ENCODE assay signal across 11 cellular contexts in the genomic region with DNA sequence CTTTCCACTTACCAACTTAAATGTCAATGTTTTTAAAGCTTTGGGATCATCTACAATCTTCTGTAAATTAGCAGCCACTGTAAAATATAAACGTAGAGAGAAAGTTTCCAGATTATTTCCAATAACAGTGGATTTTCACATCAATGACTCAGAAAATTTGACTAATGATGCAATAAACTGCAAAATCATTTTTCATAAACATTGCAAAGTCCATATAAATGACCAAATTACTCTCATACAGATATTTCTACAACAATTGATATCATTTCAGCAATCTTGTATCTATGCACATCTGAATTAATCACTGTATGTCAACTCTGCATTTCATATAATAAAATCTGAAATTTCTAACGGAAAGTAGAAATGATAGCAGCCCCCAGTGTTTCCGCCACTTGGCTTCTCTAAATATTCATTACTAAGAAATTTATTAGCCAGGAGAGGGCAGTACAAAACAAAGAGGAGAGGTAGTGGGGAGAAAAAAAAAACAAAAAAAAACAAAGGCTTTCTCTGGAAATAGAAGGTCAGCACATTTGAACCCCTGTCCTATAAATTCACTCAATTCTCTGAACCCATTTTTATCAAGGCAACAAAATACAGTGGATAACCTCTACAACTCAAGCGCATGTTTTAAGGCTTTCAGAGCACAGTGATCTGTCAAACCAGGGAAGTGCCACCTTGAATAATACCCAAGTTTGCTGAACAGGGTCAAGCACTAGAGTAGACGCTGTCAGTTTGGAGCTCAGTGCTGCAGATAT.
A peak's percentile ranks its signal among the peaks of the same experiment; 100 is the strongest.
DNase-seq lines count a peak whose midpoint lies in the region; ATAC-seq, FAIRE-seq and TF ChIP-seq lines count a peak whose summit lies in the region.
"Had no signal": no experiment of that assay in that cellular context is flagged by ENCODE, and none has a peak within 500 bp of the region (broad histone marks: within the 10 kb centered on the region; RNA-seq: fewer than 3 reads in every experiment).

No MANE protein-coding gene starts in this region.

- SMC1A ChIA-PET in GM12878 (lab: Charles Lee; ENCODE audit: uncharacterized antibody, unreplicated experiment): interaction anchor here (0.7 to 3.1 kb wide), 2 partner anchors 154 to 375 kb away, joined by 3 to 20 read pairs; no protein-coding TSS in a partner anchor

- 70% methylated on average over 5 of the region's 5 CpGs for WGBS in GM12878 (ENCODE audit: insufficient coverage, insufficient replicate concordance, low lambda C conversion rate, missing lambda C conversion rate)

- H3K4me1 ChIP-seq in GM12878 (ENCODE audit: control insufficient read depth, insufficient read depth, low read length): no peaks in the 10 kb centered on the region
- H3K4me1 ChIP-seq in lower lobe of right lung: no peaks in the 10 kb centered on the region
- H3K4me1 ChIP-seq: ascending aorta had no signal

- H3K27ac ChIP-seq in GM12878 (ENCODE audit: control insufficient read depth, insufficient read depth) (no peak overlapping the region), lower lobe of right lung (no peak overlapping the region)
- H3K27ac ChIP-seq: ascending aorta had no signal

- no peaks in the 10 kb centered on the region for H4K20me1 ChIP-seq in GM12878 (ENCODE audit: control insufficient read depth, insufficient read depth)

- H3K4me2 ChIP-seq in GM12878 (ENCODE audit: control insufficient read depth, insufficient read depth): no peak overlapping the region

- no peak overlapping the region for H3K4me3 ChIP-seq in GM12878
- H3K4me3 ChIP-seq in lower lobe of right lung: no peak overlapping the region
- H3K4me3 ChIP-seq: ascending aorta had no signal

- POLR2A ChIA-PET in GM12878 (lab: Charles Lee): no interaction called here
- POLR2A ChIA-PET in activated CD8-positive, alpha-beta T cell treated with anti-CD3 and anti-CD28 coated beads, Interleukin-2, amount 10 ng/mL, durations not matched to agents 7 days and 5 days (lab: Charles Lee): no interaction called here

- intact Hi-C loops in GM12878 (cut with micrococcal nuclease; ENCODE audit: unreplicated experiment): loop anchor here (1.0 kb wide), 1 partner anchor 153 kb away; no protein-coding TSS in a partner anchor
- intact Hi-C loops in lower lobe of right lung (cut with DNase I): no loop called here

- no peaks in the 10 kb centered on the region for H3K9me3 ChIP-seq in GM12878 (replicated peaks; ENCODE audit: control insufficient read depth, insufficient read depth, low read length)
- no peaks in the 10 kb centered on the region for H3K9me3 ChIP-seq in lower lobe of right lung
- H3K9me3 ChIP-seq: ascending aorta had no signal

- no peak for TF ChIP-seq POLR2A in GM12878 (IDR thresholded peaks at IDR 0.05; ENCODE audit: low read depth, low read length)

- H3K4me3 Mint-ChIP-seq in activated CD8-positive, alpha-beta T cell treated with anti-CD3 and anti-CD28 coated beads, Interleukin-2, amount 10 ng/mL, durations not matched to agents 7 days and 5 days: no peak overlapping the region
- H3K4me3 Mint-ChIP-seq: activated CD4-positive, alpha-beta T cell treated with anti-CD3 and anti-CD28 coated beads for 36 hours had no signal

- H3K27me3 Mint-ChIP-seq in activated CD8-positive, alpha-beta T cell treated with anti-CD3 and anti-CD28 coated beads, Interleukin-2, amount 10 ng/mL, durations not matched to agents 7 days and 5 days (ENCODE audit: low read depth): no peaks in the 10 kb centered on the region
- H3K27me3 Mint-ChIP-seq: activated CD4-positive, alpha-beta T cell treated with anti-CD3 and anti-CD28 coated beads for 36 hours had no signal

- FAIRE-seq in GM12878 (lab: Jason Lieb, UNC): no peak

- H3K4me1 Mint-ChIP-seq in activated CD8-positive, alpha-beta T cell treated with anti-CD3 and anti-CD28 coated beads, Interleukin-2, amount 10 ng/mL, durations not matched to agents 7 days and 5 days (ENCODE audit: low read depth): no peaks in the 10 kb centered on the region

- in situ Hi-C loops in Caki2 (cut with HindIII; ENCODE audit: low pct_unique_long_range_greater_than_20kb, low sequenced_read_pairs): no loop called here
- in situ Hi-C loops in GM12878 (cut with MboI): no loop called here

- 0 out of 3 replicates have a peak, but pooled peaks have one; percentile 30 for ATAC-seq in GM12878
- ATAC-seq in lower lobe of right lung: no peak
- no peak for ATAC-seq in activated CD8-positive, alpha-beta T cell treated with anti-CD3 and anti-CD28 coated beads, Interleukin-2, amount 10 ng/mL, durations not matched to agents 7 days and 5 days
- ATAC-seq: activated CD4-positive, alpha-beta T cell treated with anti-CD3 and anti-CD28 coated beads for 36 hours had no signal

- H3K27ac Mint-ChIP-seq in activated CD8-positive, alpha-beta T cell treated with anti-CD3 and anti-CD28 coated beads, Interleukin-2, amount 10 ng/mL, durations not matched to agents 7 days and 5 days: no peak overlapping the region
- H3K27ac Mint-ChIP-seq: activated CD4-positive, alpha-beta T cell treated with anti-CD3 and anti-CD28 coated beads for 36 hours had no signal

- RAD21 ChIA-PET in GM12878 (lab: Charles Lee; ENCODE audit: unreplicated experiment): no interaction called here

- TF ChIP-seq CTCF in GM12878 (IDR thresholded peaks at IDR 0.05 in 2 of 3, conservative IDR thresholded peaks at IDR 0.05 in 1 of 3; ENCODE audit: control insufficient read depth in 2 of 3, extremely low read depth in 1 of 3, insufficient read depth in 1 of 3, low read depth in 3 of 3, low read length in 3 of 3): peak in 1 of 3 experiments; percentile 34; a peak in 2 of 6 replicates
- peak; percentile 10 for TF ChIP-seq CTCF in lower lobe of right lung (IDR thresholded peaks at IDR 0.05)

- H3K9me3 Mint-ChIP-seq in activated CD8-positive, alpha-beta T cell treated with anti-CD3 and anti-CD28 coated beads, Interleukin-2, amount 10 ng/mL, durations not matched to agents 7 days and 5 days (ENCODE audit: insufficient read depth): no peaks in the 10 kb centered on the region

- H3K9ac ChIP-seq in GM12878 (ENCODE audit: control insufficient read depth, insufficient read depth, low read length): no peak overlapping the region

- no peak overlapping the region for H2AFZ ChIP-seq in GM12878 (ENCODE audit: control insufficient read depth, low read depth, low read length)

- DNase-seq in Caki2 (ENCODE audit: low read depth): peak; percentile 35
- DNase-seq in HT1080 (ENCODE audit: low read depth): peak; percentile 3
- no peak for DNase-seq in GM12878 (ENCODE audit: low read depth, low spot score)
- no peak for DNase-seq in lower lobe of right lung
- no peak for DNase-seq in retina
- no peak for DNase-seq in activated CD8-positive, alpha-beta T cell treated with anti-CD3 and anti-CD28 coated beads, Interleukin-2, amount 10 ng/mL, durations not matched to agents 7 days and 5 days
- no peak for DNase-seq in iPS-NIHi7 (ENCODE audit: extremely low spot score)
- no peak for DNase-seq in activated naive CD4-positive, alpha-beta T cell treated with Interleukin-2 at 50 U/mL for 16 hours
- DNase-seq: activated CD4-positive, alpha-beta T cell treated with anti-CD3 and anti-CD28 coated beads for 36 hours; NCI-H446 treated with DMSO at 0.1 percent for 48 hours had no signal

- no TSS peak for BruUV-seq in GM12878 (replicated peaks; lab: Mats Ljungman, UMichigan)

- CTCF ChIA-PET in GM12878 (lab: Yijun Ruan, JAX): interaction anchor here (1.1 to 5.3 kb wide), 2 partner anchors 23 to 154 kb away, joined by 3 to 46 read pairs; no protein-coding TSS in a partner anchor
- CTCF ChIA-PET in activated CD8-positive, alpha-beta T cell treated with anti-CD3 and anti-CD28 coated beads, Interleukin-2, amount 10 ng/mL, durations not matched to agents 7 days and 5 days (lab: Charles Lee): interaction anchor here (1.1 to 4.5 kb wide), 3 partner anchors 18 to 154 kb away, joined by 3 to 27 read pairs (median 3); no protein-coding TSS in a partner anchor

- H3K27me3 ChIP-seq in GM12878 (replicated peaks in 1 of 2; ENCODE audit: control insufficient read depth in 2 of 2, insufficient read depth in 2 of 2, low read length in 1 of 2) (no peaks in the 10 kb centered on the region; a peak in 1 of 4 replicates), lower lobe of right lung (ENCODE audit: low read depth) (no peaks in the 10 kb centered on the region)
- H3K27me3 ChIP-seq: ascending aorta had no signal

- TF ChIP-seq EP300 in GM12878 (IDR thresholded peaks at IDR 0.05; ENCODE audit: borderline replicate concordance in 1 of 2, control insufficient read depth in 1 of 2, low read depth in 2 of 2, low read length in 2 of 2): no peak

- H3K36me3 ChIP-seq in GM12878 (ENCODE audit: control insufficient read depth in 2 of 2, insufficient read depth in 2 of 2, low read length in 1 of 2) (no peaks in the 10 kb centered on the region), lower lobe of right lung (no peaks in the 10 kb centered on the region)
- H3K36me3 ChIP-seq: ascending aorta had no signal

- TF ChIP-seq RAD21 in GM12878 (IDR thresholded peaks at IDR 0.05; ENCODE audit: insufficient read depth, low read depth, low read length): 0 out of 2 replicates have a peak, but pooled peaks have one; percentile 6

- H3K36me3 Mint-ChIP-seq in activated CD8-positive, alpha-beta T cell treated with anti-CD3 and anti-CD28 coated beads, Interleukin-2, amount 10 ng/mL, durations not matched to agents 7 days and 5 days (ENCODE audit: low read depth): peaks cover 7% of the 10 kb centered on the region

- no peaks in the 10 kb centered on the region for H3K79me2 ChIP-seq in GM12878 (ENCODE audit: control insufficient read depth, insufficient read depth, low read length)

TF ChIP-seq in GM12878, 131 proteins besides CTCF, POLR2A, EP300 and RAD21:
- no peak for TF ChIP-seq MYC (IDR thresholded peaks at IDR 0.05; ENCODE audit: insufficient read depth, insufficient read length, insufficient replicate concordance, low read length, severe bottlenecking)
- no peak for TF ChIP-seq CHD1 (IDR thresholded peaks at IDR 0.05; ENCODE audit: low read depth, low read length)
- peak; percentile 27; the same call in 1 of the 2 replicates for TF ChIP-seq SMC3 (IDR thresholded peaks at IDR 0.05; ENCODE audit: borderline replicate concordance, low read length)
- peak; percentile 71; the same call in 1 of the 2 replicates for TF ChIP-seq ZNF384 (IDR thresholded peaks at IDR 0.05; ENCODE audit: borderline replicate concordance, low read depth, low read length)
TF ChIP-seq in GM12878: peak in this region for 2.

Comparison
In these comparisons a context has a peak if more than half of its experiments do, and no peak if none do; other contexts are left out.
1. DNase-seq: peak in Caki2 (single experiment) and HT1080 (single experiment); none in GM12878 (single experiment), lower lobe of right lung (single experiment), retina (single experiment), activated CD8-positive, alpha-beta T cell treated with anti-CD3 and anti-CD28 coated beads, Interleukin-2, amount 10 ng/mL, durations not matched to agents 7 days and 5 days (single experiment), iPS-NIHi7 (single experiment) and activated naive CD4-positive, alpha-beta T cell treated with Interleukin-2 at 50 U/mL for 16 hours (single experiment).